ENCODE assay signal across 8 cellular contexts in genomic region chr20:13784271-13784892, GRCh38. TPM values are rescaled to one million over a fixed set of nuclear protein-coding genes. Genes with fewer than 3 reads are reported as not detected.
A peak's percentile ranks its signal among the peaks of the same experiment; 100 is the strongest.
DNase-seq lines count a peak whose midpoint lies in the region; ATAC-seq, FAIRE-seq and TF ChIP-seq lines count a peak whose summit lies in the region.

No MANE protein-coding gene starts in this region.

- H3K27ac Mint-ChIP-seq in chondrocyte (ENCODE audit: unreplicated experiment) (peak overlapping the region; percentile 98), naive B cell (peak overlapping the region; percentile 92 to 99 (median 97))

- CTCF ChIA-PET in AG04450 (lab: Charles Lee): interaction anchor here (0.7 to 3.3 kb wide), 8 partner anchors 9 to 664 kb away, joined by 3 to 58 read pairs (median 4); no protein-coding TSS in a partner anchor

- H3K27me3 ChIP-seq in AG04450 (ENCODE audit: control insufficient read depth, insufficient read depth, low read length): no peaks in the 10 kb centered on the region

- ATAC-seq in GM19328 (IDR thresholded peaks at IDR 0.05; ENCODE audit: unreplicated experiment): peak; percentile 3
- peak; percentile 13 to 16 for ATAC-seq in naive B cell (ENCODE audit: low read depth in 2 of 2)

- H3K9me3 Mint-ChIP-seq in chondrocyte (ENCODE audit: low read depth): no peaks in the 10 kb centered on the region
- no peaks in the 10 kb centered on the region for H3K9me3 Mint-ChIP-seq in naive B cell

- H3K36me3 Mint-ChIP-seq in chondrocyte (ENCODE audit: low read depth) (peaks cover 15% of the 10 kb centered on the region), naive B cell (peaks cover 9 to 12% of the 10 kb centered on the region in 2 donors)

- H3K4me3 Mint-ChIP-seq in chondrocyte (ENCODE audit: unreplicated experiment) (peak overlapping the region; percentile 98), naive B cell (peak overlapping the region; percentile 90 to 100 (median 98))

- DNase-seq in AG04450 (ENCODE audit: low read depth, low spot score): no peak
- peak; percentile 4 for DNase-seq in HTR-8/SVneo (ENCODE audit: insufficient read length, low spot score)
- no peak for DNase-seq in chondrocyte (ENCODE audit: low spot score)
- DNase-seq in naive B cell: peak; percentile 1
- no peak for DNase-seq in GM20000 (ENCODE audit: low spot score)
- DNase-seq in dedifferentiated amniotic fluid mesenchymal stem cell (ENCODE audit: extremely low spot score): no peak
- DNase-seq in ureter (ENCODE audit: low spot score): no peak

- H3K4me1 Mint-ChIP-seq in chondrocyte (ENCODE audit: low read depth) (peaks cover 38% of the 10 kb centered on the region), naive B cell (peaks cover 28 to 68% (median 42%) of the 10 kb centered on the region in 3 donors)

- H3K4me3 ChIP-seq in AG04450 (ENCODE audit: low read depth, low read length): peak overlapping the region; percentile 90

- no peak overlapping the region for H3K27ac ChIP-seq in AG04450 (ENCODE audit: low read depth, low read length)

- FAIRE-seq in HTR-8/SVneo (lab: Jason Lieb, UNC): no peak

- H3K27me3 Mint-ChIP-seq in chondrocyte (ENCODE audit: low read depth): no peaks in the 10 kb centered on the region
- no peaks in the 10 kb centered on the region for H3K27me3 Mint-ChIP-seq in naive B cell

- no peak for TF ChIP-seq CTCF in AG04450 (IDR thresholded peaks at IDR 0.05; ENCODE audit: low read depth, low read length)
- no peak for TF ChIP-seq CTCF in chondrocyte (IDR thresholded peaks at IDR 0.05)
- no peak for TF ChIP-seq CTCF in GM20000 (IDR thresholded peaks at IDR 0.05; ENCODE audit: extremely low read depth, missing control alignments)

- POLR2A ChIA-PET in AG04450 (lab: Yijun Ruan, JAX): interaction anchor here (0.8 to 1.1 kb wide), 3 partner anchors 16 to 107 kb away, joined by 3 to 4 read pairs (median 3); no protein-coding TSS in a partner anchor

- no peaks in the 10 kb centered on the region for H3K9me3 ChIP-seq in AG04450 (ENCODE audit: control insufficient read depth, insufficient read depth, low read length)

RNA-seq across cellular contexts. Expression of gene ESF1, which starts 0.3 kb away (rescaled TPM):
- polyA plus RNA-seq in AG04450 (2011; rRNA removed): 3.8 and 6.2 TPM in 2 replicates
- polyA minus RNA-seq in AG04450 (2011; rRNA and poly(A)+ RNA removed): 1.8 and 3.6 TPM in 2 replicates
- total RNA-seq in chondrocyte: 9.0 to 12.4 TPM (median 9.7 TPM) in 3 replicates
- 10 to 100 TPM in 1 of 6 donors, 1 to 10 TPM in 5; 5.9 to 14.3 (median 8.1) TPM for polyA plus RNA-seq in naive B cell (ENCODE audit: low read depth in 6 of 6)
- 18.9 TPM for total RNA-seq in ureter

RNA-seq across cellular contexts. Expression of gene NDUFAF5, which starts 0.4 kb away (rescaled TPM):
- polyA plus RNA-seq in AG04450 (2011; rRNA removed) (18.4 and 24.1 TPM in 2 replicates), naive B cell (ENCODE audit: low read depth in 6 of 6) (1 to 10 TPM in 5 of 6 donors, not detected in 1; 6.8 to 9.0 (median 8.1) TPM)
- polyA minus RNA-seq in AG04450 (2011; rRNA and poly(A)+ RNA removed): 7.4 and 11.6 TPM in 2 replicates
- total RNA-seq in chondrocyte (21.1 to 24.4 TPM (median 22.2 TPM) in 3 replicates), ureter (51.6 TPM)

Comparison
In these comparisons a context has a peak if more than half of its experiments do, and no peak if none do; other contexts are left out.
1. DNase-seq: peak in HTR-8/SVneo (single experiment) and naive B cell (single experiment); none in AG04450 (single experiment), chondrocyte (single experiment), GM20000 (single experiment), dedifferentiated amniotic fluid mesenchymal stem cell (single experiment) and ureter (single experiment).